ENCODE assay signal across 6 cellular contexts in genomic region chr4:110914791-110915190, GRCh38.
"Had no signal": no experiment of that assay in that cellular context is flagged by ENCODE, and none has a peak within 500 bp of the region (broad histone marks: within the 10 kb centered on the region; RNA-seq: fewer than 3 reads in every experiment).

No MANE protein-coding gene starts in this region.

- H3K4me1 Mint-ChIP-seq: IgD-negative memory B cell had no signal

- H3K36me3 Mint-ChIP-seq: IgD-negative memory B cell had no signal

- ATAC-seq: HepG2, K562 had no signal

- H3K27ac ChIP-seq: HL-60 had no signal

- H3K9me3 Mint-ChIP-seq: IgD-negative memory B cell had no signal

- DNase-seq: IMR-90, KBM-7 had no signal

- H3K4me3 Mint-ChIP-seq: IgD-negative memory B cell had no signal

- H3K4me3 ChIP-seq: K562 had no signal
